11 cellular contexts compared by ENCODE assay signal in the genomic region with DNA sequence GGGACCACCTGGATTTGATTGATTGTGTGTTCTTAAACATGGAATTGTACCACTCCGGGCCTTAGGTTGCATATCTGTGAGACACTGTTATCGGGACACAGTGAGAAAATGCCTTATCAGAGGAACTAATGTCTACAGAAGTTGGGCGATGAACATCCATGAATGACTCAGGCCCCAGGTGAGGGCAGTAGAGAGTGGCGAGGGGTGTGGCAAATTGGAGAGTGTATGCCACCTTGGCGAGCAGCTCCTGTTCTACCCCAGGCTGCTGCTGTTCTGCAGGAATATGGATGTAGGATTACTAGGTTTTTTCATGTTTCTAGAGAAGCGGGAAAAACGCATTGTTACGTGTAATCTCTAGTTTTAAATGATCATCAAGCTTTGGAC. TPM values are rescaled to one million over a fixed set of nuclear protein-coding genes. Genes with fewer than 3 reads are reported as not detected.
DNase-seq lines count a peak whose midpoint lies in the region; ATAC-seq and TF ChIP-seq lines count a peak whose summit lies in the region.
"Had no signal": no experiment of that assay in that cellular context is flagged by ENCODE, and none has a peak within 500 bp of the region (broad histone marks: within the 10 kb centered on the region; RNA-seq: fewer than 3 reads in every experiment).

No MANE protein-coding gene starts in this region.

- no peak overlapping the region for H3K4me3 Mint-ChIP-seq in chondrocyte (ENCODE audit: unreplicated experiment)
- H3K4me3 Mint-ChIP-seq: dendritic cell treated with granulocyte-macrophage colony-stimulating factor and Interleukin-4, amounts not matched to agents 40 ng/mL and 50 ng/mL, for 4 days had no signal

- no peak for ATAC-seq in GM21737 (IDR thresholded peaks at IDR 0.05; ENCODE audit: unreplicated experiment)

- TF ChIP-seq CTCF in GM12874 (IDR thresholded peaks at IDR 0.05; ENCODE audit: insufficient read depth, low read depth, low read length), result peak; percentile 45; the same call in 1 of the 2 replicates
- TF ChIP-seq CTCF in chondrocyte (IDR thresholded peaks at IDR 0.05), result peak; percentile 26

- peaks cover 38% of the 10 kb centered on the region for H3K36me3 Mint-ChIP-seq in chondrocyte (ENCODE audit: low read depth)

- POLR2A ChIA-PET in HEK293T (lab: Yijun Ruan, JAX), result interaction anchor here (1.0 kb wide), 1 partner anchor 273 kb away, joined by 3 read pairs; a partner anchor contains a TSS

- H3K4me1 Mint-ChIP-seq in chondrocyte (ENCODE audit: low read depth), result no peaks in the 10 kb centered on the region

- CTCF ChIA-PET in HEK293T (lab: Yijun Ruan, JAX), result interaction anchor here (0.6 to 1.1 kb wide), 4 partner anchors 12 to 404 kb away, joined by 3 to 4 read pairs (median 4); a partner anchor contains a TSS

- no peaks in the 10 kb centered on the region for H3K27me3 Mint-ChIP-seq in chondrocyte (ENCODE audit: low read depth)
- H3K27me3 Mint-ChIP-seq: dendritic cell treated with granulocyte-macrophage colony-stimulating factor and Interleukin-4, amounts not matched to agents 40 ng/mL and 50 ng/mL, for 4 days had no signal

- no peaks in the 10 kb centered on the region for H3K9me3 Mint-ChIP-seq in chondrocyte (ENCODE audit: low read depth)
- H3K9me3 Mint-ChIP-seq: dendritic cell treated with granulocyte-macrophage colony-stimulating factor and Interleukin-4, amounts not matched to agents 40 ng/mL and 50 ng/mL, for 4 days had no signal

- no peak overlapping the region for H3K27ac Mint-ChIP-seq in chondrocyte (ENCODE audit: unreplicated experiment)
- H3K27ac Mint-ChIP-seq: dendritic cell treated with granulocyte-macrophage colony-stimulating factor and Interleukin-4, amounts not matched to agents 40 ng/mL and 50 ng/mL, for 4 days had no signal

- DNase-seq in DMS 273 (lab: John Stamatoyannopoulos, UW; ENCODE audit: unreplicated experiment) (peak; percentile 10), DMS 273 treated with DMSO at 0.1 percent for 48 hours (lab: John Stamatoyannopoulos, UW) (no peak), HT-29 (ENCODE audit: low spot score) (peak; percentile 9), chondrocyte (ENCODE audit: low spot score) (no peak), HEK293T (ENCODE audit: extremely low spot score) (no peak), D341Med (ENCODE audit: low spot score) (no peak)
- DNase-seq: activated CD8-positive, alpha-beta memory T cell treated with anti-CD3 and anti-CD28 coated beads, Interleukin-2, amount 50 U/mL, for 48 hours; stimulated activated CD4-positive, alpha-beta T cell treated with anti-CD3 and anti-CD28 coated beads, Interleukin-2, amount 100 ng/mL, for 24 hours had no signal

TF ChIP-seq in HEK293T, 16 proteins besides CTCF, POLR2A, EP300 and RAD21:
- TF ChIP-seq ELF4 (IDR thresholded peaks at IDR 0.05) (no peak), FOXK2 (IDR thresholded peaks at IDR 0.05) (no peak), NFRKB (IDR thresholded peaks at IDR 0.05) (no peak), SUZ12 (IDR thresholded peaks at IDR 0.05) (no peak), CTBP1 (IDR thresholded peaks at IDR 0.05; ENCODE audit: borderline replicate concordance) (no peak), LEF1 (IDR thresholded peaks at IDR 0.05; ENCODE audit: borderline replicate concordance) (no peak), FOXM1 (IDR thresholded peaks at IDR 0.05; ENCODE audit: borderline replicate concordance) (no peak), ARNT (IDR thresholded peaks at IDR 0.05) (no peak), L3MBTL2 (conservative IDR thresholded peaks at IDR 0.05) (no peak), FOXA1 (IDR thresholded peaks at IDR 0.05) (no peak), ZNF384 (IDR thresholded peaks at IDR 0.05) (no peak), BHLHE40 (IDR thresholded peaks at IDR 0.05; ENCODE audit: borderline replicate concordance) (no peak), HDGF (IDR thresholded peaks at IDR 0.05; ENCODE audit: borderline replicate concordance) (no peak), SP1 (IDR thresholded peaks at IDR 0.05) (no peak), TARDBP (IDR thresholded peaks at IDR 0.05) (no peak)
- TF ChIP-seq, protein P1, sequence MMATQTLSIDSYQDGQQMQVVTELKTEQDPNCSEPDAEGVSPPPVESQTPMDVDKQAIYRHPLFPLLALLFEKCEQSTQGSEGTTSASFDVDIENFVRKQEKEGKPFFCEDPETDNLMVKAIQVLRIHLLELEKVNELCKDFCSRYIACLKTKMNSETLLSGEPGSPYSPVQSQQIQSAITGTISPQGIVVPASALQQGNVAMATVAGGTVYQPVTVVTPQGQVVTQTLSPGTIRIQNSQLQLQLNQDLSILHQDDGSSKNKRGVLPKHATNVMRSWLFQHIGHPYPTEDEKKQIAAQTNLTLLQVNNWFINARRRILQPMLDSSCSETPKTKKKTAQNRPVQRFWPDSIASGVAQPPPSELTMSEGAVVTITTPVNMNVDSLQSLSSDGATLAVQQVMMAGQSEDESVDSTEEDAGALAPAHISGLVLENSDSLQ (IDR thresholded peaks at IDR 0.05), result no peak

RNA-seq across cellular contexts. Expression of a gene that starts 38.8 kb away (rescaled TPM):
- 12.7 and 13.5 TPM in 2 replicates for total RNA-seq in HT-29 (2014; rRNA removed; shearing (Covaris generic))
- 17.9 to 23.1 TPM (median 19.4 TPM) in 3 replicates for total RNA-seq in chondrocyte

RNA-seq across cellular contexts. Expression of a gene that starts 40.9 kb away (rescaled TPM):
- total RNA-seq in HT-29 (2014; rRNA removed; shearing (Covaris generic)), result 47.7 and 54.8 TPM in 2 replicates
- total RNA-seq in chondrocyte, result 37.2 to 41.1 TPM (median 40.6 TPM) in 3 replicates

Comparison
In these comparisons a context has a peak if more than half of its experiments do, and no peak if none do; other contexts are left out.
1. DNase-seq: peak in DMS 273 (single experiment) and HT-29 (single experiment); none in DMS 273 treated with DMSO at 0.1 percent for 48 hours (single experiment), chondrocyte (single experiment), HEK293T (single experiment) and D341Med (single experiment).